9 cellular contexts compared by ENCODE assay signal in the genomic region with DNA sequence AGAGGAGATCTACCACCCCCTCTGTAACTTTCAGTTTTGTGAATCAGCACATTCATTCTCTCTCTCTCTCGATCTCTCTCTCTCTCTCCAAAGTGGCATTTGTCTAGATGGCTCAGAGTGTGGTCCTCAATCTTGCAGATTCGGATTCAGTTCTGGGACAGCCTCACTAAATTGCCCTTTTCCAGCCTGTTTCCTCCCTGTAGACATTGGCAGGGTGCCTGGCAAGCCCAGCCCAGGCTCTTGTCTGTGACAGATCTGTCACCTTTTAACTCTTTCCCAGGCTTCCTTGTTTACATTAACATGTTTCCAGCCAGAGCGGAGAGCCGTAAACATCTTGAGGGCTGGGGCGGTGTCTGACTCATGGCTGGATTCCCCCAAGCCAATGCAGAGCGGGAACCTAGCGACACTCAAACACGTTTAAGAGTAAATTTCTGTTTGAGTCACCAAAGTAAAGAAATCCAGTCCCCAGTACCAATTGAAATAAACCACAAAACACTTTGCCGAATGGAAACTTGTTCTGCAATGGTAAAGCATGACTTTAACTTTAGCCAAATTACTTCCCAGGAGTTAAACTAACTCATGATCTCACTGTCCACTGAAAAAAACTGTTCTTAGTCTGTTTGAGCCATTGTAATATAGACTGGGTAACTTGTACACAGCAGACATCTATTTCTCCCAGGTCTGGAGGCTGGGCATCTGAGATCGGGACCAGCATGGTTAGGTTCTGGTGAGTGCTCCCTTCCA. TPM values are rescaled to one million over a fixed set of nuclear protein-coding genes. Genes with fewer than 3 reads are reported as not detected.
A peak's percentile ranks its signal among the peaks of the same experiment; 100 is the strongest.
DNase-seq lines count a peak whose midpoint lies in the region; ATAC-seq and TF ChIP-seq lines count a peak whose summit lies in the region.
"Had no signal": no experiment of that assay in that cellular context is flagged by ENCODE, and none has a peak within 500 bp of the region (broad histone marks: within the 10 kb centered on the region; RNA-seq: fewer than 3 reads in every experiment).

No MANE protein-coding gene starts in this region.

- H3K4me3 ChIP-seq in epithelial cell of esophagus (ENCODE audit: low read length) (no peak overlapping the region), BE2C (ENCODE audit: low read depth, low read length) (no peak overlapping the region)

- intact Hi-C loops in activated CD4-positive, alpha-beta T cell treated with anti-CD3 and anti-CD28 coated beads for 36 hours (cut with DNase I, micrococcal nuclease), result loop anchor here in 1 of 2 experiments (2.0 kb wide), 2 partner anchors 160 to 184 kb away; partner anchors contain the start of gene MAP3K2

- POLR2A ChIA-PET in activated CD4-positive, alpha-beta T cell treated with anti-CD3 and anti-CD28 coated beads for 36 hours (lab: Charles Lee), result no interaction called here

- H3K36me3 ChIP-seq in BE2C, result no peaks in the 10 kb centered on the region

- peaks cover 31% of the 10 kb centered on the region for H3K27me3 Mint-ChIP-seq in activated CD4-positive, alpha-beta T cell treated with anti-CD3 and anti-CD28 coated beads for 36 hours

- CTCF ChIA-PET in activated CD4-positive, alpha-beta T cell treated with anti-CD3 and anti-CD28 coated beads for 36 hours (lab: Charles Lee), result no interaction called here

- TF ChIP-seq CTCF in epithelial cell of esophagus (IDR thresholded peaks at IDR 0.05; ENCODE audit: insufficient read depth, low read depth, low read length, missing control alignments) (no peak), BE2C (IDR thresholded peaks at IDR 0.05; ENCODE audit: low read depth, low read length) (no peak)

- H3K9me3 Mint-ChIP-seq in activated CD4-positive, alpha-beta T cell treated with anti-CD3 and anti-CD28 coated beads for 36 hours (ENCODE audit: low read depth), result peaks cover 4% of the 10 kb centered on the region

- peak; percentile 78 for DNase-seq in activated CD4-positive, alpha-beta T cell treated with anti-CD3 and anti-CD28 coated beads for 36 hours
- no peak for DNase-seq in activated CD4-positive, alpha-beta T cell treated with anti-CD3 and anti-CD28 coated beads, Interleukin-2, amount 50 U/mL, for 4 hours
- DNase-seq in NCI-H774 (lab: John Stamatoyannopoulos, UW) (peak; percentile 29), epithelial cell of esophagus (ENCODE audit: low read depth) (peak; percentile 98), BE2C (no peak), Ammon's horn (ENCODE audit: low spot score) (no peak)
- DNase-seq in stimulated activated CD4-positive, alpha-beta T cell treated with anti-CD3 and anti-CD28 coated beads, Interleukin-15, amount 100 ng/mL, for 48 hours (ENCODE audit: low read depth in 2 of 2), result peak; percentile 25 to 50

- H3K4me1 ChIP-seq in BE2C, result no peaks in the 10 kb centered on the region

- H3K27me3 ChIP-seq in BE2C, result no peaks in the 10 kb centered on the region

- no peaks in the 10 kb centered on the region for H3K36me3 Mint-ChIP-seq in activated CD4-positive, alpha-beta T cell treated with anti-CD3 and anti-CD28 coated beads for 36 hours (ENCODE audit: low read depth)

- H3K9me3 ChIP-seq in BE2C, result no peaks in the 10 kb centered on the region

- peak overlapping the region; percentile 30 for H3K4me3 Mint-ChIP-seq in activated CD4-positive, alpha-beta T cell treated with anti-CD3 and anti-CD28 coated beads for 36 hours

- peak; percentile 94 for ATAC-seq in activated CD4-positive, alpha-beta T cell treated with anti-CD3 and anti-CD28 coated beads for 36 hours
- peak; percentile 87 for ATAC-seq in HG02981 (IDR thresholded peaks at IDR 0.05; ENCODE audit: unreplicated experiment)

- peaks cover 11% of the 10 kb centered on the region for H3K4me1 Mint-ChIP-seq in activated CD4-positive, alpha-beta T cell treated with anti-CD3 and anti-CD28 coated beads for 36 hours
- H3K4me1 Mint-ChIP-seq: CD4-positive, CD25-positive, alpha-beta regulatory T cell had no signal

- no peak overlapping the region for H3K27ac Mint-ChIP-seq in activated CD4-positive, alpha-beta T cell treated with anti-CD3 and anti-CD28 coated beads for 36 hours
- H3K27ac Mint-ChIP-seq: CD4-positive, CD25-positive, alpha-beta regulatory T cell had no signal

RNA-seq across cellular contexts. Expression of gene CYP27C1, which starts 6.6 kb away (rescaled TPM):
- total RNA-seq in activated CD4-positive, alpha-beta T cell treated with anti-CD3 and anti-CD28 coated beads for 36 hours, result not detected
- polyA plus RNA-seq in BE2C (2012; ENCODE audit: insufficient read depth, insufficient read length, low read depth), result not detected
- total RNA-seq: CD4-positive, CD25-positive, alpha-beta regulatory T cell had no signal
- polyA plus RNA-seq: CD4-positive, CD25-positive, alpha-beta regulatory T cell had no signal

Comparison
In these comparisons a context has a peak if more than half of its experiments do, and no peak if none do; other contexts are left out.
1. DNase-seq: peak in activated CD4-positive, alpha-beta T cell treated with anti-CD3 and anti-CD28 coated beads for 36 hours (single experiment), NCI-H774 (single experiment), epithelial cell of esophagus (single experiment) and stimulated activated CD4-positive, alpha-beta T cell treated with anti-CD3 and anti-CD28 coated beads, Interleukin-15, amount 100 ng/mL, for 48 hours (2 of 2); none in activated CD4-positive, alpha-beta T cell treated with anti-CD3 and anti-CD28 coated beads, Interleukin-2, amount 50 U/mL, for 4 hours (0 of 2), BE2C (single experiment) and Ammon's horn (single experiment).